ENCODE assay signal across 1 cellular context in genomic region chr17:81868674-81869220, GRCh38.
TF ChIP-seq lines count a peak whose summit lies in the region.

No MANE protein-coding gene starts in this region.

TF ChIP-seq in endothelial cell of umbilical vein, 7 proteins besides CTCF, POLR2A, EP300 and RAD21 (continued from another document):
- TF ChIP-seq, protein P1, sequence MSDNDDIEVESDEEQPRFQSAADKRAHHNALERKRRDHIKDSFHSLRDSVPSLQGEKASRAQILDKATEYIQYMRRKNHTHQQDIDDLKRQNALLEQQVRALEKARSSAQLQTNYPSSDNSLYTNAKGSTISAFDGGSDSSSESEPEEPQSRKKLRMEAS (IDR thresholded peaks at IDR 0.05; ENCODE audit: insufficient read depth, insufficient read length): no peak
